21 cellular contexts compared by ENCODE assay signal in genomic region chr7:151168787-151169162, GRCh38. TPM values are rescaled to one million over a fixed set of nuclear protein-coding genes. Genes with fewer than 3 reads are reported as not detected.
DNase-seq lines count a peak whose midpoint lies in the region; ATAC-seq and TF ChIP-seq lines count a peak whose summit lies in the region.
"Had no signal": no experiment of that assay in that cellular context is flagged by ENCODE, and none has a peak within 500 bp of the region (broad histone marks: within the 10 kb centered on the region; RNA-seq: fewer than 3 reads in every experiment).

No MANE protein-coding gene starts in this region.

- ATAC-seq in naive B cell (ENCODE audit: low read depth in 2 of 2) (no peak), GM19035 (IDR thresholded peaks at IDR 0.05; ENCODE audit: unreplicated experiment) (no peak)

- H3K9me3 Mint-ChIP-seq in activated naive CD4-positive, alpha-beta T cell treated with anti-CD3 and anti-CD28 coated beads, Interleukin-2, amount 50 U/mL, for 24 hours: no peaks in the 10 kb centered on the region
- H3K9me3 Mint-ChIP-seq in activated naive CD8-positive, alpha-beta T cell (ENCODE audit: low read depth): no peaks in the 10 kb centered on the region
- peaks cover 0 to 9% (median 0%) of the 10 kb centered on the region in 7 donors for H3K9me3 Mint-ChIP-seq in naive B cell
- H3K9me3 Mint-ChIP-seq: activated T-cell treated with anti-CD3 and anti-CD28 coated beads, Interleukin-2, amount 50 U/mL, for 24 hours had no signal

- H3K4me1 ChIP-seq in ascending aorta: peaks cover 7 to 12% of the 10 kb centered on the region in 2 donors

- peaks cover 18% of the 10 kb centered on the region for H3K4me1 Mint-ChIP-seq in activated naive CD4-positive, alpha-beta T cell treated with anti-CD3 and anti-CD28 coated beads, Interleukin-2, amount 50 U/mL, for 24 hours
- H3K4me1 Mint-ChIP-seq in activated naive CD8-positive, alpha-beta T cell (ENCODE audit: low read depth): peaks cover 14% of the 10 kb centered on the region
- peaks cover 19 to 22% (median 20%) of the 10 kb centered on the region in 3 donors for H3K4me1 Mint-ChIP-seq in naive B cell

- intact Hi-C loops in ascending aorta (cut with DNase I): no loop called here

- H3K4me3 Mint-ChIP-seq in activated naive CD4-positive, alpha-beta T cell treated with anti-CD3 and anti-CD28 coated beads, Interleukin-2, amount 50 U/mL, for 24 hours: peak overlapping the region; percentile 70
- peak overlapping the region; percentile 81 for H3K4me3 Mint-ChIP-seq in activated naive CD8-positive, alpha-beta T cell
- peak overlapping the region in 7 of 8 donors; percentile 33 to 84 (median 78) for H3K4me3 Mint-ChIP-seq in naive B cell

- H3K27me3 Mint-ChIP-seq in activated naive CD4-positive, alpha-beta T cell treated with anti-CD3 and anti-CD28 coated beads, Interleukin-2, amount 50 U/mL, for 24 hours: peaks cover 38% of the 10 kb centered on the region
- peaks cover 32% of the 10 kb centered on the region for H3K27me3 Mint-ChIP-seq in activated naive CD8-positive, alpha-beta T cell
- peaks cover 41 to 56% (median 53%) of the 10 kb centered on the region in 3 donors for H3K27me3 Mint-ChIP-seq in naive B cell

- TF ChIP-seq CTCF in ascending aorta (IDR thresholded peaks at IDR 0.05): no peak

- no peak overlapping the region for H3K27ac ChIP-seq in ascending aorta
- H3K27ac ChIP-seq: esophagus muscularis mucosa, heart right ventricle, ovary, uterus had no signal

- no peak overlapping the region for H3K27ac Mint-ChIP-seq in activated naive CD4-positive, alpha-beta T cell treated with anti-CD3 and anti-CD28 coated beads, Interleukin-2, amount 50 U/mL, for 24 hours
- H3K27ac Mint-ChIP-seq in activated naive CD8-positive, alpha-beta T cell: no peak overlapping the region
- H3K27ac Mint-ChIP-seq in naive B cell: peak overlapping the region in 1 of 6 donors; percentile 36
- H3K27ac Mint-ChIP-seq: activated T-cell treated with anti-CD3 and anti-CD28 coated beads, Interleukin-2, amount 50 U/mL, for 24 hours had no signal

- H3K36me3 Mint-ChIP-seq in activated naive CD4-positive, alpha-beta T cell treated with anti-CD3 and anti-CD28 coated beads, Interleukin-2, amount 50 U/mL, for 24 hours: no peaks in the 10 kb centered on the region
- no peaks in the 10 kb centered on the region for H3K36me3 Mint-ChIP-seq in activated naive CD8-positive, alpha-beta T cell
- H3K36me3 Mint-ChIP-seq in naive B cell: no peaks in the 10 kb centered on the region

- no peaks in the 10 kb centered on the region for H3K36me3 ChIP-seq in ascending aorta
- H3K36me3 ChIP-seq: esophagus muscularis mucosa, heart right ventricle, ovary, uterus had no signal

- no peak for DNase-seq in activated naive CD4-positive, alpha-beta T cell (lab: John Stamatoyannopoulos, UW)
- no peak for DNase-seq in naive B cell
- DNase-seq in T1000 (lab: John Stamatoyannopoulos, UW): no peak
- DNase-seq in amniotic stem cell (lab: John Stamatoyannopoulos, UW): no peak
- no peak for DNase-seq in ascending aorta (ENCODE audit: low spot score in 2 of 2)
- DNase-seq: GF-D8, KG1, kidney glomerular epithelial cell, midbrain, NCI-H1092 treated with DMSO at 0.1 percent for 48 hours, NCI-H774, ovary, uterus had no signal

- peaks cover 20% of the 10 kb centered on the region for H3K27me3 ChIP-seq in ascending aorta

- no peaks in the 10 kb centered on the region for H3K9me3 ChIP-seq in ascending aorta
- H3K9me3 ChIP-seq: esophagus muscularis mucosa, heart right ventricle, ovary, uterus had no signal

- H3K4me3 ChIP-seq in ascending aorta: no peak overlapping the region

RNA-seq across cellular contexts. Expression of gene GBX1, which starts 1.3 kb away (rescaled TPM):
- polyA plus RNA-seq in naive B cell (ENCODE audit: low read depth in 6 of 6): not detected
- total RNA-seq in ascending aorta: not detected
- total RNA-seq: dermis blood vessel endothelial cell, esophagus muscularis mucosa, ovary, skeletal muscle tissue had no signal
- polyA plus RNA-seq: ovary had no signal

RNA-seq across cellular contexts. Expression of gene ASB10, which starts 18.3 kb away (rescaled TPM):
- not detected for polyA plus RNA-seq in naive B cell (ENCODE audit: low read depth in 6 of 6)
- not detected for total RNA-seq in ascending aorta
- total RNA-seq: dermis blood vessel endothelial cell, esophagus muscularis mucosa, ovary, uterus had no signal
- polyA plus RNA-seq: ovary had no signal

RNA-seq across cellular contexts. Expression of gene H2BK1, which starts 41.5 kb away (rescaled TPM):
- polyA plus RNA-seq in naive B cell (ENCODE audit: low read depth in 6 of 6): not detected
- total RNA-seq in ascending aorta: not detected
- total RNA-seq: dermis blood vessel endothelial cell, esophagus muscularis mucosa, heart right ventricle, skeletal muscle tissue had no signal
- polyA plus RNA-seq: heart right ventricle had no signal

RNA-seq across cellular contexts. Expression of gene ABCF2, which starts 58.2 kb away (rescaled TPM):
- polyA plus RNA-seq in naive B cell (ENCODE audit: low read depth in 6 of 6): 10 to 100 TPM; 23.0 to 32.6 (median 25.4) TPM
- total RNA-seq in ascending aorta: 85.3 TPM
